Comparison of ENCODE assay signal across 8 cellular contexts in the genomic region with DNA sequence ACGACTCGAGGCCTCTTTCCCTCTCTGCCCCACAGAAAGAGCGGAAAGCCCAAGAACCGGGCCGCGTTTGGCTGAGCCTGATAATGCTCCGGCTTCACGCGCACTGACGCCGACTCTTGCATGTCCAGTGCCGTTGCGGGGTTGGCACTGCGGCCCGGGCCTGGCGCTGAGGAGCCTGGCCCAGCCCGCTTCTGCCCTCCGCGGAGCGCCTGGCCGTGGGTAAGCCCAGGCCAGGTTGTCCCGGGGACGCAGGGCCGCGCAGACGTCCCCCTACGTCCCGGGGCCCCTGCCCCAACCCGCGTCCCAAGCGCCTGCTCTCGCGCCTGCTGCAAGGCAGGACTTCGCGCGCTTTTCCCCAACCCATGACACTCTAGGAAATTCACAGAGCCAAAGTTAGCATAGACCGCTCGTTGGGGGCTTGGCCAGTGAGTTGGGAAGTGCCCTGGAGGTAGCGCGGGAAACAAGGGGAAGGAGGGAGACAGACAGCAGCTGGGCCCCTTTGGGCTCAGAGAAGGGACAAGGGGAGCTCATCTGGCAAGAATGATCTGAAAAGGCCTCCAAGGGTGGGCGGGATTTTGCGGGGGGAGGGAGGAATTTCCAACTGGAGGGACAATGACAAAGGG. TPM values are rescaled to one million over a fixed set of nuclear protein-coding genes. Genes with fewer than 3 reads are reported as not detected.
DNase-seq lines count a peak whose midpoint lies in the region; ATAC-seq and TF ChIP-seq lines count a peak whose summit lies in the region.

No MANE protein-coding gene starts in this region.

- no peak for TF ChIP-seq CTCF in WI38 (IDR thresholded peaks at IDR 0.05; ENCODE audit: low read depth, low read length)
- TF ChIP-seq CTCF in gastrocnemius medialis (IDR thresholded peaks at IDR 0.05 in 4 of 5, conservative IDR thresholded peaks at IDR 0.05 in 1 of 5) = no peak
- TF ChIP-seq CTCF in GM10248 (IDR thresholded peaks at IDR 0.05; ENCODE audit: control extremely low read depth, extremely low read depth, low read depth, missing control alignments) = no peak

- H3K9me3 Mint-ChIP-seq in T-helper 1 cell treated with Interleukin-12 subunit alpha and Interleukin-12 subunit beta and Interleukin-4 antibody, amounts not matched to agents 30 μg/mL and 1 μg/mL, for 36 hours = peaks cover 3% of the 10 kb centered on the region

- peaks cover 20 to 23% of the 10 kb centered on the region in 2 donors for H3K4me1 ChIP-seq in gastrocnemius medialis

- CTCF ChIA-PET in GM10248 (lab: Yijun Ruan, JAX) = no interaction called here

- no peaks in the 10 kb centered on the region for H3K27me3 ChIP-seq in gastrocnemius medialis

- in situ Hi-C loops in gastrocnemius medialis (cut with MboI; ENCODE audit: low sequenced_read_pairs in 4 of 4) = no loop called here

- H3K36me3 Mint-ChIP-seq in T-helper 1 cell treated with Interleukin-12 subunit alpha and Interleukin-12 subunit beta and Interleukin-4 antibody, amounts not matched to agents 30 μg/mL and 1 μg/mL, for 36 hours (ENCODE audit: low read depth) = peaks cover 6% of the 10 kb centered on the region

- no peaks in the 10 kb centered on the region for H3K9me3 ChIP-seq in gastrocnemius medialis

- H3K27me3 Mint-ChIP-seq in T-helper 1 cell treated with Interleukin-12 subunit alpha and Interleukin-12 subunit beta and Interleukin-4 antibody, amounts not matched to agents 30 μg/mL and 1 μg/mL, for 36 hours (ENCODE audit: low read depth) = peaks cover 18% of the 10 kb centered on the region

- peak overlapping the region; percentile 96 for H3K27ac Mint-ChIP-seq in T-helper 1 cell treated with Interleukin-12 subunit alpha and Interleukin-12 subunit beta and Interleukin-4 antibody, amounts not matched to agents 30 μg/mL and 1 μg/mL, for 36 hours

- DNase-seq in T-helper 1 cell (no peak), left cardiac atrium (no peak), gastrocnemius medialis (no peak), glomerular visceral epithelial cell (ENCODE audit: extremely low spot score) (no peak), GM10248 (ENCODE audit: extremely low spot score) (no peak)

- intact Hi-C loops in left cardiac atrium (cut with DNase I) = no loop called here
- intact Hi-C loops in gastrocnemius medialis (cut with DNase I; ENCODE audit: low total_unique reads) = no loop called here

- H3K4me3 Mint-ChIP-seq in T-helper 1 cell treated with Interleukin-12 subunit alpha and Interleukin-12 subunit beta and Interleukin-4 antibody, amounts not matched to agents 30 μg/mL and 1 μg/mL, for 36 hours = peak overlapping the region; percentile 99

- peaks cover 21% of the 10 kb centered on the region for H3K4me1 Mint-ChIP-seq in T-helper 1 cell treated with Interleukin-12 subunit alpha and Interleukin-12 subunit beta and Interleukin-4 antibody, amounts not matched to agents 30 μg/mL and 1 μg/mL, for 36 hours (ENCODE audit: low read depth)

- ATAC-seq in left cardiac atrium (peak; percentile 48 to 62), gastrocnemius medialis (peak; percentile 51 to 63), GM21717 (IDR thresholded peaks at IDR 0.05; ENCODE audit: unreplicated experiment) (no peak)

- POLR2A ChIA-PET in GM10248 (lab: Yijun Ruan, JAX) = no interaction called here

- TF ChIP-seq POLR2A in gastrocnemius medialis (IDR thresholded peaks at IDR 0.05) = no peak

- H3K27ac ChIP-seq in gastrocnemius medialis = peak overlapping the region in 2 of 4 donors; percentile 87 to 94

- peak overlapping the region; percentile 86 for H3K4me3 ChIP-seq in WI38 (ENCODE audit: low read depth, low read length)
- peak overlapping the region; percentile 83 to 99 (median 94) for H3K4me3 ChIP-seq in gastrocnemius medialis

- no peaks in the 10 kb centered on the region for H3K36me3 ChIP-seq in gastrocnemius medialis

RNA-seq across cellular contexts. Expression of gene LRPAP1, which starts 0.6 kb away (rescaled TPM):
- 100 to 1,000 TPM; 226 to 312 TPM for total RNA-seq in left cardiac atrium
- 100 to 1,000 TPM in 2 of 4 donors, 10 to 100 TPM in 2; 65.0 to 131 (median 100) TPM for total RNA-seq in gastrocnemius medialis
